ENCODE assay signal across 8 cellular contexts in genomic region chr11:101862410-101863233, GRCh38. TPM values are rescaled to one million over a fixed set of nuclear protein-coding genes. Genes with fewer than 3 reads are reported as not detected.
A peak's percentile ranks its signal among the peaks of the same experiment; 100 is the strongest.
DNase-seq lines count a peak whose midpoint lies in the region; ATAC-seq and TF ChIP-seq lines count a peak whose summit lies in the region.

No MANE protein-coding gene starts in this region.

- no peak overlapping the region for H3K4me3 ChIP-seq in GM12875 (ENCODE audit: low read depth, low read length)
- no peak overlapping the region for H3K4me3 ChIP-seq in NT2/D1 (ENCODE audit: insufficient read length, low read depth)
- no peak overlapping the region for H3K4me3 ChIP-seq in psoas muscle
- no peak overlapping the region for H3K4me3 ChIP-seq in aorta (ENCODE audit: low read length in 2 of 2)

- H3K9me3 ChIP-seq in NT2/D1 (ENCODE audit: insufficient read depth, low read length) (peaks cover 6% of the 10 kb centered on the region; the same call in 1 of the 2 replicates), psoas muscle (no peaks in the 10 kb centered on the region), aorta (ENCODE audit: control insufficient read depth, low read length) (no peaks in the 10 kb centered on the region)

- intact Hi-C loops in psoas muscle (cut with DNase I) (no loop called here), aorta (cut with DNase I) (loop anchor here (5.0 kb wide), 1 partner anchor 145 kb away; no protein-coding TSS in a partner anchor)

- H3K27me3 ChIP-seq in NT2/D1 (ENCODE audit: insufficient read depth, insufficient read length) (no peaks in the 10 kb centered on the region), psoas muscle (ENCODE audit: insufficient read depth in 3 of 3, low read length in 2 of 3) (no peaks in the 10 kb centered on the region), aorta (ENCODE audit: control insufficient read depth in 1 of 2, insufficient read depth in 2 of 2, low read length in 1 of 2) (no peaks in the 10 kb centered on the region)

- ATAC-seq in psoas muscle (no peak), aorta (ENCODE audit: low FRiP score) (no peak)

- 63 to 72% (median 68%) methylated on average over 5 of the region's 5 CpGs for WGBS in psoas muscle, 3 donors
- 67 to 72% methylated on average over 5 of the region's 5 CpGs for WGBS in aorta, 2 donors

- DNase-seq in NT2/D1 (ENCODE audit: low read depth, low spot score): peak; percentile 32
- DNase-seq in fibroblast of gingiva (ENCODE audit: low read depth): peak; percentile 84
- no peak for DNase-seq in psoas muscle
- no peak for DNase-seq in aorta
- DNase-seq in NCI-H69 (lab: John Stamatoyannopoulos, UW): no peak
- no peak for DNase-seq in NCI-H1048 (lab: John Stamatoyannopoulos, UW)
- no peak for DNase-seq in stimulated activated CD4-positive, alpha-beta T cell treated with anti-CD3 and anti-CD28 coated beads, Interleukin-2, amount 100 ng/mL, for 48 hours

- TF ChIP-seq CTCF in GM12875 (IDR thresholded peaks at IDR 0.05; ENCODE audit: borderline replicate concordance, insufficient read depth, low read depth, low read length) (0 out of 2 replicates have a peak, but pooled peaks have one; percentile 1), psoas muscle (IDR thresholded peaks at IDR 0.05) (peak; percentile 11)

- H3K36me3 ChIP-seq in NT2/D1 (ENCODE audit: insufficient read depth, insufficient read length, low read length) (no peaks in the 10 kb centered on the region), psoas muscle (ENCODE audit: insufficient read depth in 1 of 2, low read depth in 1 of 2) (no peaks in the 10 kb centered on the region), aorta (ENCODE audit: control insufficient read depth in 1 of 2, insufficient read depth in 2 of 2, low read length in 1 of 2) (no peaks in the 10 kb centered on the region)

- no peak overlapping the region for H3K9ac ChIP-seq in NT2/D1 (ENCODE audit: insufficient read length, low read depth)

- no peaks in the 10 kb centered on the region for H3K4me1 ChIP-seq in NT2/D1 (ENCODE audit: insufficient read depth, insufficient read length)
- no peaks in the 10 kb centered on the region for H3K4me1 ChIP-seq in psoas muscle
- H3K4me1 ChIP-seq in aorta (ENCODE audit: control insufficient read depth in 1 of 2, insufficient read depth in 2 of 2, low read length in 2 of 2): no peaks in the 10 kb centered on the region

- H3K27ac ChIP-seq in psoas muscle (no peak overlapping the region), aorta (ENCODE audit: low read depth in 1 of 2, low read length in 2 of 2) (no peak overlapping the region)

RNA-seq across cellular contexts. Expression of gene CEP126, which starts 52.2 kb away (rescaled TPM):
- total RNA-seq in psoas muscle: 1 to 10 TPM in 1 of 4 donors, under 1 TPM in 3; 0.46 to 1.2 (median 0.52) TPM
- under 1 TPM; 0.12 to 0.34 (median 0.21) TPM for polyA plus RNA-seq in psoas muscle
- 10 to 100 TPM in 1 of 2 donors, 1 to 10 TPM in 1; 9.8 to 13.2 TPM for total RNA-seq in aorta
- 10 to 100 TPM in 1 of 2 donors, 1 to 10 TPM in 1; 3.0 to 14.7 TPM for polyA plus RNA-seq in aorta

RNA-seq across cellular contexts. Expression of gene ANGPTL5, which starts 53.7 kb away (rescaled TPM):
- total RNA-seq in psoas muscle (under 1 TPM in 3 of 4 donors, not detected in 1; 0.12 to 0.21 (median 0.15) TPM), aorta (1 to 10 TPM; 1.3 to 3.3 TPM)
- polyA plus RNA-seq in psoas muscle (under 1 TPM; 0.03 to 0.17 (median 0.16) TPM), aorta (not detected)

Comparison
In these comparisons a context has a peak if more than half of its experiments do, and no peak if none do; other contexts are left out.
1. DNase-seq: peak in NT2/D1 (single experiment) and fibroblast of gingiva (single experiment); none in psoas muscle (0 of 2), aorta (0 of 2), NCI-H69 (single experiment), NCI-H1048 (single experiment) and stimulated activated CD4-positive, alpha-beta T cell treated with anti-CD3 and anti-CD28 coated beads, Interleukin-2, amount 100 ng/mL, for 48 hours (0 of 2).
2. RNA of gene CEP126, which starts 52.2 kb away (total RNA-seq): 9.8 to 13.2 TPM in aorta; 0.46 to 1.2 TPM in psoas muscle; every median in the first group is over 4 times any median in the second.
3. intact Hi-C loops: an anchor here in aorta (5.0 kb wide); none called in psoas muscle.